In the genomic region with DNA sequence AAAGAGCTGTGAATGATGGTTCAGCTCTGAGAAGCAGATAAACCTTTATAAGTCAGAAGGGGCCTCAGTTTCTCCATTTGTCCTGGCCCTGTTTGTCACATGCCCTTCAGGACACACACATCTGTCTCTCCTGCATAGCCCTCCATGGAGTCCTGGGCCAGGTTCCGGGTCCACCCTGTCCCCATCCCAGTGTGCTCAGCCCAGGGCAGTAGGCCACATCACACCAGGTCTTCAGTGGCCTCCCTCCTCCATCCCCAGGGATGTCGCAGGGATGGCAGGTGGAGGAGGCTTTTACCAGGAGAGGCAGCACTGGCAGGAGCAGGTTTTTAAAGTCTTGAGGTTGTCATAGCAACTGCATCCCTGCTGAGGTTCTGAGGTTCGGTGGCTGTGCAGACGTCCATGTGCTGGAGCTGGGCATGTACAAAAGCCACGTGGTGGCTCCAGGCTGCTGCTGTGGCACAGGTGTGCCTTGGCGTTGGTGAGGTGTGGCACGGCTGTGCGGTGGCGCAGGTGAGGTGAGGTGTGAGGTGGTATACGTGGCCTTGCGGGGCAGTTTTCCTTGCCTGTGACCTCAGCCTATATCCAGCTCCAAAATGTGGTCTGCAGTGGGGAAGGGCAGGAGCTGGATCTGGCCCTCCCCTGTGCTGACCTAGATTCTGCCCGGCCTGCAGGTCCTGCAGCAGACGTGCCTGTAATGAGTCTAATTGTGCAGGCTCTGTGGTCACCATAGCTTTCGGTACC, we compare ENCODE assay signal across 1 cellular context.
TF ChIP-seq lines count a peak whose summit lies in the region.

No MANE protein-coding gene starts in this region.

TF ChIP-seq in HepG2, 621 proteins besides CTCF, POLR2A, EP300 and RAD21:
- TF ChIP-seq CCDC6 (CRISPR knock-in tag; IDR thresholded peaks at IDR 0.05) (no peak), ZNF207 (IDR thresholded peaks at IDR 0.05; ENCODE audit: borderline replicate concordance) (no peak), HNRNPL (IDR thresholded peaks at IDR 0.05; ENCODE audit: low read depth, low read length) (0 out of 2 replicates have a peak, but pooled peaks have one; percentile 30), HMGXB4 (CRISPR knock-in tag; IDR thresholded peaks at IDR 0.05; ENCODE audit: borderline replicate concordance in 1 of 2, low read depth in 1 of 2) (no peak), ZNF260 (CRISPR knock-in tag; IDR thresholded peaks at IDR 0.05; ENCODE audit: borderline replicate concordance, low read depth) (no peak), ZNF367 (CRISPR knock-in tag; IDR thresholded peaks at IDR 0.05; ENCODE audit: borderline replicate concordance) (no peak), RFX1 (IDR thresholded peaks at IDR 0.05) (peak; percentile 40; the same call in 1 of the 2 replicates)
- TF ChIP-seq, protein P1, sequence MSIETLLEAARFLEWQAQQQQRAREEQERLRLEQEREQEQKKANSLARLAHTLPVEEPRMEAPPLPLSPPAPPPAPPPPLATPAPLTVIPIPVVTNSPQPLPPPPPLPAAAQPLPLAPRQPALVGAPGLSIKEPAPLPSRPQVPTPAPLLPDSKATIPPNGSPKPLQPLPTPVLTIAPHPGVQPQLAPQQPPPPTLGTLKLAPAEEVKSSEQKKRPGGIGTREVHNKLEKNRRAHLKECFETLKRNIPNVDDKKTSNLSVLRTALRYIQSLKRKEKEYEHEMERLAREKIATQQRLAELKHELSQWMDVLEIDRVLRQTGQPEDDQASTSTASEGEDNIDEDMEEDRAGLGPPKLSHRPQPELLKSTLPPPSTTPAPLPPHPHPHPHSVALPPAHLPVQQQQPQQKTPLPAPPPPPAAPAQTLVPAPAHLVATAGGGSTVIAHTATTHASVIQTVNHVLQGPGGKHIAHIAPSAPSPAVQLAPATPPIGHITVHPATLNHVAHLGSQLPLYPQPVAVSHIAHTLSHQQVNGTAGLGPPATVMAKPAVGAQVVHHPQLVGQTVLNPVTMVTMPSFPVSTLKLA (IDR thresholded peaks at IDR 0.05) = peak; percentile 99
